In the genomic region with DNA sequence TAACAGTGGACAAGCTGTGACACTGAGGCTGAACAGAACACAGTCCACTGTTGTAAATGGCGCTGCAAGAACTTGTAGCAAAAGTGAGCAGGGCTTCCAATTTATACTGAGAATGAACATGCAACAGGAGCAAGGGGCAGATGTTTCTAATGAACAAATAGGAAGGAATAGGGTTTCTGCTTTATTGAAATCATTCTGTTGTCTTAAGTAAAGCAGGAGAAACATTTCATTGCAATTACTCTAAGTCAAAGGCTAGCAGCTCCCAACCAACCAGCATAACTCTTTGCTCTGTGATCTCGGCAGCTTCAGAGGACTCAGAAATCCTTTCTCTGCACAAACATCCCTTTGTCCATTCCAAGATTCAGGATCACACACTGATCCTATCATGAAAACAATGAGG, we compare ENCODE assay signal across 38 cellular contexts.
"Had no signal": no experiment of that assay in that cellular context is flagged by ENCODE, and none has a peak within 500 bp of the region (broad histone marks: within the 10 kb centered on the region; RNA-seq: fewer than 3 reads in every experiment).

No MANE protein-coding gene starts in this region.

- H3K4me3 Mint-ChIP-seq: activated B cell treated with CpG ODN at 0.5 μM for 24 hours; activated CD4-positive, alpha-beta memory T cell treated with anti-CD3 and anti-CD28 coated beads for 36 hours; activated CD4-positive, alpha-beta T cell treated with anti-CD3 and anti-CD28 coated beads for 36 hours; activated CD4-positive, alpha-beta T cell treated with anti-CD3 and anti-CD28 coated beads, Interleukin-2, amount 10 ng/mL, durations not matched to agents 24 days and 14 days; activated CD8-positive, alpha-beta memory T cell treated with anti-CD3 and anti-CD28 coated beads, Interleukin-2, amount 10 ng/mL, durations not matched to agents 7 days and 5 days; activated CD8-positive, alpha-beta T cell treated with anti-CD3 and anti-CD28 coated beads, Interleukin-2, amount 10 ng/mL, durations not matched to agents 7 days and 5 days; activated naive CD4-positive, alpha-beta T cell treated with anti-CD3 and anti-CD28 coated beads, Interleukin-2, amount 10 ng/mL, durations not matched to agents 7 days and 5 days; activated naive CD8-positive, alpha-beta T cell treated with anti-CD3 and anti-CD28 coated beads, Interleukin-2, amount 10 ng/mL, durations not matched to agents 7 days and 5 days; activated T-helper 1 cell treated with anti-CD3 and anti-CD28 coated beads, Interleukin-12 subunit alpha, Interleukin-12 subunit beta, Interleukin-2, Interleukin-4 antibody, amounts not matched to agents 30 ng/mL and 10 ng/mL and 1 ng/mL, durations not matched to agents 14 hours and 24 hours and 36 hours; central memory CD8-positive, alpha-beta T cell; T-cell; T-helper 1 cell treated with Interleukin-12 subunit alpha and Interleukin-12 subunit beta and Interleukin-4 antibody, amounts not matched to agents 30 μg/mL and 1 μg/mL, for 36 hours; T-helper 2 cell treated with Interferon-gamma antibody and Interleukin-4, amounts not matched to agents 5 μg/mL and 100 μg/mL, for 36 hours had no signal

- ATAC-seq: activated CD4-positive, alpha-beta T cell treated with anti-CD3 and anti-CD28 coated beads for 36 hours; activated CD4-positive, CD25-positive, alpha-beta regulatory T cell treated with anti-CD3 and anti-CD28 coated beads, Interleukin-2, amount 50 U/mL, for 24 hours; activated CD8-positive, alpha-beta memory T cell treated with anti-CD3 and anti-CD28 coated beads, Interleukin-2, amount 10 ng/mL, durations not matched to agents 7 days and 5 days; activated CD8-positive, alpha-beta T cell treated with anti-CD3 and anti-CD28 coated beads, Interleukin-2, amount 10 ng/mL, durations not matched to agents 7 days and 5 days; activated naive CD4-positive, alpha-beta T cell treated with anti-CD3 and anti-CD28 coated beads, Interleukin-2, amount 50 U/mL, for 72 hours; foreskin keratinocyte; heart right ventricle; T-cell had no signal

- H3K79me2 ChIP-seq: hepatocyte had no signal

- H3K4me3 ChIP-seq: esophagus squamous epithelium, gastrocnemius medialis, heart right ventricle, hepatocyte had no signal

- H3K27ac Mint-ChIP-seq: activated B cell treated with CpG ODN at 0.5 μM for 24 hours; activated CD4-positive, alpha-beta memory T cell treated with anti-CD3 and anti-CD28 coated beads for 36 hours; activated CD4-positive, alpha-beta T cell treated with anti-CD3 and anti-CD28 coated beads for 36 hours; activated CD4-positive, alpha-beta T cell treated with anti-CD3 and anti-CD28 coated beads, Interleukin-2, amount 10 ng/mL, durations not matched to agents 24 days and 14 days; activated CD8-positive, alpha-beta memory T cell treated with anti-CD3 and anti-CD28 coated beads, Interleukin-2, amount 10 ng/mL, durations not matched to agents 7 days and 5 days; activated CD8-positive, alpha-beta T cell treated with anti-CD3 and anti-CD28 coated beads, Interleukin-2, amount 10 ng/mL, durations not matched to agents 7 days and 5 days; activated naive CD4-positive, alpha-beta T cell treated with anti-CD3 and anti-CD28 coated beads, Interleukin-2, amount 10 ng/mL, durations not matched to agents 7 days and 5 days; activated naive CD4-positive, alpha-beta T cell treated with anti-CD3 and anti-CD28 coated beads, Interleukin-2, amount 50 U/mL, for 72 hours; activated naive CD8-positive, alpha-beta T cell treated with anti-CD3 and anti-CD28 coated beads, Interleukin-2, amount 10 ng/mL, durations not matched to agents 7 days and 5 days; activated T-helper 1 cell treated with anti-CD3 and anti-CD28 coated beads, Interleukin-12 subunit alpha, Interleukin-12 subunit beta, Interleukin-2, Interleukin-4 antibody, amounts not matched to agents 30 ng/mL and 10 ng/mL and 1 ng/mL, durations not matched to agents 14 hours and 24 hours and 36 hours; T-helper 1 cell treated with Interleukin-12 subunit alpha and Interleukin-12 subunit beta and Interleukin-4 antibody, amounts not matched to agents 30 μg/mL and 1 μg/mL, for 36 hours; T-helper 2 cell treated with Interferon-gamma antibody and Interleukin-4, amounts not matched to agents 5 μg/mL and 100 μg/mL, for 36 hours had no signal

- H3K27me3 ChIP-seq: brain microvascular endothelial cell, foreskin keratinocyte, gastrocnemius medialis had no signal

- H2AFZ ChIP-seq: hepatocyte had no signal

- H3K27me3 Mint-ChIP-seq: activated CD4-positive, alpha-beta memory T cell treated with anti-CD3 and anti-CD28 coated beads for 36 hours; activated CD4-positive, alpha-beta T cell treated with anti-CD3 and anti-CD28 coated beads for 36 hours; activated naive CD8-positive, alpha-beta T cell treated with anti-CD3 and anti-CD28 coated beads, Interleukin-2, amount 10 ng/mL, durations not matched to agents 7 days and 5 days; T-cell had no signal

- H3K9me3 Mint-ChIP-seq: activated B cell treated with CpG ODN at 0.5 μM for 24 hours; activated CD4-positive, alpha-beta memory T cell treated with anti-CD3 and anti-CD28 coated beads for 36 hours; activated CD4-positive, alpha-beta T cell treated with anti-CD3 and anti-CD28 coated beads, Interleukin-2, amount 10 ng/mL, durations not matched to agents 24 days and 14 days; activated naive CD4-positive, alpha-beta T cell treated with anti-CD3 and anti-CD28 coated beads, Interleukin-2, amount 10 ng/mL, durations not matched to agents 7 days and 5 days; activated naive CD4-positive, alpha-beta T cell treated with anti-CD3 and anti-CD28 coated beads, Interleukin-2, amount 50 U/mL, for 72 hours; activated naive CD8-positive, alpha-beta T cell treated with anti-CD3 and anti-CD28 coated beads, Interleukin-2, amount 10 ng/mL, durations not matched to agents 7 days and 5 days; activated T-helper 1 cell treated with anti-CD3 and anti-CD28 coated beads, Interleukin-12 subunit alpha, Interleukin-12 subunit beta, Interleukin-2, Interleukin-4 antibody, amounts not matched to agents 30 ng/mL and 10 ng/mL and 1 ng/mL, durations not matched to agents 14 hours and 24 hours and 36 hours; central memory CD8-positive, alpha-beta T cell; T-cell; T-helper 1 cell treated with Interleukin-12 subunit alpha and Interleukin-12 subunit beta and Interleukin-4 antibody, amounts not matched to agents 30 μg/mL and 1 μg/mL, for 36 hours; T-helper 2 cell treated with Interferon-gamma antibody and Interleukin-4, amounts not matched to agents 5 μg/mL and 100 μg/mL, for 36 hours had no signal

- FAIRE-seq: astrocyte, bronchial epithelial cell, endometrium, endothelial cell of umbilical vein had no signal

- H3K9me3 ChIP-seq: esophagus squamous epithelium, gastrocnemius medialis, heart right ventricle had no signal

- H3K27ac ChIP-seq: brain microvascular endothelial cell, epithelial cell of prostate, esophagus squamous epithelium, foreskin keratinocyte, gastrocnemius medialis, heart right ventricle, hepatocyte, WERI-Rb-1 had no signal

- H3K36me3 ChIP-seq: brain microvascular endothelial cell, esophagus squamous epithelium, gastrocnemius medialis, heart right ventricle, WERI-Rb-1 had no signal

- H3K4me2 ChIP-seq: hepatocyte had no signal

- H3K36me3 Mint-ChIP-seq: activated CD4-positive, alpha-beta memory T cell treated with anti-CD3 and anti-CD28 coated beads for 36 hours; activated CD8-positive, alpha-beta memory T cell treated with anti-CD3 and anti-CD28 coated beads, Interleukin-2, amount 10 ng/mL, durations not matched to agents 7 days and 5 days; activated naive CD4-positive, alpha-beta T cell treated with anti-CD3 and anti-CD28 coated beads, Interleukin-2, amount 10 ng/mL, durations not matched to agents 7 days and 5 days; activated naive CD4-positive, alpha-beta T cell treated with anti-CD3 and anti-CD28 coated beads, Interleukin-2, amount 50 U/mL, for 72 hours; activated naive CD8-positive, alpha-beta T cell treated with anti-CD3 and anti-CD28 coated beads, Interleukin-2, amount 10 ng/mL, durations not matched to agents 7 days and 5 days had no signal

- DNase-seq: activated B cell treated with CpG ODN at 0.5 μM for 24 hours; activated CD4-positive, alpha-beta memory T cell treated with anti-CD3 and anti-CD28 coated beads for 36 hours; activated CD4-positive, alpha-beta T cell treated with anti-CD3 and anti-CD28 coated beads for 36 hours; activated CD4-positive, alpha-beta T cell treated with anti-CD3 and anti-CD28 coated beads, Interleukin-2, amount 10 ng/mL, durations not matched to agents 24 days and 14 days; activated CD8-positive, alpha-beta memory T cell treated with anti-CD3 and anti-CD28 coated beads, Interleukin-2, amount 10 ng/mL, durations not matched to agents 7 days and 5 days; activated CD8-positive, alpha-beta memory T cell treated with anti-CD3 and anti-CD28 coated beads, Interleukin-2, amount 50 U/mL, for 4 hours; activated CD8-positive, alpha-beta T cell treated with anti-CD3 and anti-CD28 coated beads, Interleukin-2, amount 10 ng/mL, durations not matched to agents 7 days and 5 days; activated gamma-delta T cell; activated naive CD4-positive, alpha-beta T cell; activated naive CD4-positive, alpha-beta T cell treated with anti-CD3 and anti-CD28 coated beads, Interleukin-2, amount 10 ng/mL, durations not matched to agents 7 days and 5 days; activated naive CD8-positive, alpha-beta T cell treated with anti-CD3 and anti-CD28 coated beads, Interleukin-2, amount 10 ng/mL, durations not matched to agents 7 days and 5 days; activated T-cell treated with anti-CD3 and anti-CD28 coated beads, Interleukin-2, amount 50 U/mL, for 1 hour; activated T-cell treated with anti-CD3 and anti-CD28 coated beads, Interleukin-2, amount 50 U/mL, for 48 hours; amniotic stem cell; anterior cingulate cortex; brain microvascular endothelial cell; cortex of kidney; dermis blood vessel endothelial cell; effector CD8-positive, alpha-beta T cell; esophagus squamous epithelium; foreskin keratinocyte; gastrocnemius medialis; heart right ventricle; T-cell; T1000; WERI-Rb-1 had no signal
